In the genomic region with DNA sequence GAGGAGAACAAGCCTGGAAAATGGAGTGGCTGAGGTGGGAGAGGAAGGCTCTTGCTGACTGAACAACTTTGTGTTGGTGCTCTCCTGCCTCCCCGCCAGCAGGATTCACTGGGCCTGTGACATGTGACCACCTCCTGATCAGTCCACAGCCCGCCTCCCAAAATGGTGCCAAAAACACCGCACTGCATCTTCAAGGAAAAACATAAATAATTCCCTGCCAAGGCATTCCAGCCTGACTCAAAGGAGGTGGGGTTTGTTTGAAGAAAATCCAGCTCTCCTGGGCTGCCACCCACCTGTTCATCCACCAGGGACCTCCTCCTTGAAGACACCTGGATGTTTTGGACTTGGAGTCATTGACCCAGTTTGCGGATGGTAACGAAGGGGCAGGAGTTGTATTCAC, we compare ENCODE assay signal across 22 cellular contexts.
"Had no signal": no experiment of that assay in that cellular context is flagged by ENCODE, and none has a peak within 500 bp of the region (broad histone marks: within the 10 kb centered on the region; RNA-seq: fewer than 3 reads in every experiment).

No MANE protein-coding gene starts in this region.

- H3K4me3 ChIP-seq: upper lobe of right lung had no signal

- H3K27me3 Mint-ChIP-seq: activated B cell treated with CpG ODN at 0.5 μM for 24 hours; activated naive CD8-positive, alpha-beta T cell treated with anti-CD3 and anti-CD28 coated beads for 36 hours; memory B cell; natural killer cell treated with Interleukin-12 subunit alpha and Interleukin-12 subunit beta and Interleukin-15 and Interleukin-18, amount 100 ng/mL, for 72 hours; stimulated activated memory B cell treated with anti-CD40 and anti-IgM and Interleukin-4, amounts not matched to agents 10 μg/mL and 1 μg/mL and 100 μg/mL, for 72 hours had no signal

- H3K4me1 Mint-ChIP-seq: activated B cell treated with CpG ODN at 0.5 μM for 24 hours; activated CD4-positive, alpha-beta T cell treated with anti-CD3 and anti-CD28 coated beads for 36 hours; activated naive CD8-positive, alpha-beta T cell treated with anti-CD3 and anti-CD28 coated beads for 36 hours; memory B cell; stimulated activated memory B cell treated with anti-CD40 and anti-IgM and Interleukin-4, amounts not matched to agents 10 μg/mL and 1 μg/mL and 100 μg/mL, for 72 hours had no signal

- H3K27ac Mint-ChIP-seq: activated B cell treated with CpG ODN at 0.5 μM for 24 hours; activated CD4-positive, alpha-beta T cell treated with anti-CD3 and anti-CD28 coated beads for 36 hours; activated naive CD8-positive, alpha-beta T cell treated with anti-CD3 and anti-CD28 coated beads for 36 hours; activated T-helper 2 cell treated with anti-CD3 and anti-CD28 coated beads, Interferon-gamma antibody, Interleukin-2, Interleukin-4, amounts not matched to agents 10 μg/mL and 5 μg/mL and 100 μg/mL, durations not matched to agents 14 hours and 24 hours and 36 hours; memory B cell; natural killer cell treated with Interleukin-12 subunit alpha and Interleukin-12 subunit beta and Interleukin-15 and Interleukin-18, amount 100 ng/mL, for 72 hours; stimulated activated memory B cell treated with anti-CD40 and anti-IgM and Interleukin-4, amounts not matched to agents 10 μg/mL and 1 μg/mL and 100 μg/mL, for 72 hours; T-helper 1 cell treated with Interleukin-12 subunit alpha and Interleukin-12 subunit beta and Interleukin-4 antibody, amounts not matched to agents 30 μg/mL and 1 μg/mL, for 36 hours had no signal

- H3K4me3 Mint-ChIP-seq: activated B cell treated with CpG ODN at 0.5 μM for 24 hours; activated CD4-positive, alpha-beta T cell treated with anti-CD3 and anti-CD28 coated beads for 36 hours; activated naive CD8-positive, alpha-beta T cell treated with anti-CD3 and anti-CD28 coated beads for 36 hours; activated T-cell treated with anti-CD3 and anti-CD28 coated beads, Interleukin-2, amount 50 U/mL, for 4 hours; memory B cell; natural killer cell treated with Interleukin-12 subunit alpha and Interleukin-12 subunit beta and Interleukin-15 and Interleukin-18, amount 100 ng/mL, for 72 hours; stimulated activated memory B cell treated with anti-CD40 and anti-IgM and Interleukin-4, amounts not matched to agents 10 μg/mL and 1 μg/mL and 100 μg/mL, for 72 hours; T-helper 1 cell treated with Interleukin-12 subunit alpha and Interleukin-12 subunit beta and Interleukin-4 antibody, amounts not matched to agents 30 μg/mL and 1 μg/mL, for 36 hours had no signal

- FAIRE-seq: small intestine had no signal

- H3K4me1 ChIP-seq: foreskin keratinocyte, upper lobe of right lung had no signal

- H3K9me3 ChIP-seq: upper lobe of right lung had no signal

- H3K27ac ChIP-seq: epithelial cell of prostate, foreskin keratinocyte, upper lobe of right lung had no signal

- DNase-seq: activated B cell treated with CpG ODN at 0.5 μM for 24 hours; activated CD4-positive, alpha-beta T cell treated with anti-CD3 and anti-CD28 coated beads for 36 hours; activated CD4-positive, alpha-beta T cell treated with anti-CD3 and anti-CD28 coated beads, Interleukin-2, amount 50 U/mL, for 4 hours; activated CD8-positive, alpha-beta memory T cell treated with anti-CD3 and anti-CD28 coated beads for 24 hours; activated CD8-positive, alpha-beta memory T cell treated with anti-CD3 and anti-CD28 coated beads, Interleukin-2, amount 50 U/mL, for 4 hours; activated naive CD4-positive, alpha-beta T cell; activated naive CD8-positive, alpha-beta T cell treated with anti-CD3 and anti-CD28 coated beads for 36 hours; activated T-cell treated with anti-CD3 and anti-CD28 coated beads, Interleukin-2, amount 50 U/mL, for 4 hours; cerebellar nuclear complex; cortex of kidney; foreskin keratinocyte; kidney glomerular epithelial cell; small intestine; stimulated activated CD4-positive, alpha-beta T cell treated with anti-CD3 and anti-CD28 coated beads, Interleukin-15, amount 100 ng/mL, for 24 hours; T1000; upper lobe of right lung had no signal

- H3K36me3 ChIP-seq: upper lobe of right lung had no signal

- H3K9me3 Mint-ChIP-seq: activated B cell treated with CpG ODN at 0.5 μM for 24 hours; activated naive CD8-positive, alpha-beta T cell treated with anti-CD3 and anti-CD28 coated beads for 36 hours; activated T-cell treated with anti-CD3 and anti-CD28 coated beads, Interleukin-2, amount 50 U/mL, for 4 hours; activated T-helper 2 cell treated with anti-CD3 and anti-CD28 coated beads, Interferon-gamma antibody, Interleukin-2, Interleukin-4, amounts not matched to agents 10 μg/mL and 5 μg/mL and 100 μg/mL, durations not matched to agents 14 hours and 24 hours and 36 hours; memory B cell; natural killer cell treated with Interleukin-12 subunit alpha and Interleukin-12 subunit beta and Interleukin-15 and Interleukin-18, amount 100 ng/mL, for 72 hours; T-helper 1 cell treated with Interleukin-12 subunit alpha and Interleukin-12 subunit beta and Interleukin-4 antibody, amounts not matched to agents 30 μg/mL and 1 μg/mL, for 36 hours had no signal

- H3K27me3 ChIP-seq: foreskin keratinocyte, upper lobe of right lung had no signal

- H3K36me3 Mint-ChIP-seq: activated naive CD8-positive, alpha-beta T cell treated with anti-CD3 and anti-CD28 coated beads for 36 hours; memory B cell; natural killer cell treated with Interleukin-12 subunit alpha and Interleukin-12 subunit beta and Interleukin-15 and Interleukin-18, amount 100 ng/mL, for 72 hours; stimulated activated memory B cell treated with anti-CD40 and anti-IgM and Interleukin-4, amounts not matched to agents 10 μg/mL and 1 μg/mL and 100 μg/mL, for 72 hours had no signal
